In genomic region chr2:101731221-101732054, GRCh38 we compare ENCODE assay signal across 1 cellular context.
A peak's percentile ranks its signal among the peaks of the same experiment; 100 is the strongest.
TF ChIP-seq lines count a peak whose summit lies in the region.

No MANE protein-coding gene starts in this region.

TF ChIP-seq in HepG2, 621 proteins besides CTCF, POLR2A, EP300 and RAD21 (continued from another document and continues in another):
- TF ChIP-seq ZBTB39 (CRISPR knock-in tag; IDR thresholded peaks at IDR 0.05) (no peak), DPF2 (CRISPR knock-in tag; IDR thresholded peaks at IDR 0.05; ENCODE audit: borderline replicate concordance, low read depth) (peak; percentile 73), ZNF253 (CRISPR knock-in tag; IDR thresholded peaks at IDR 0.05; ENCODE audit: borderline replicate concordance) (no peak), KDM1A (CRISPR knock-in tag; IDR thresholded peaks at IDR 0.05) (peak; percentile 65; the same call in 1 of the 2 replicates), ZNF574 (CRISPR knock-in tag; IDR thresholded peaks at IDR 0.05) (0 out of 2 replicates have a peak, but pooled peaks have one; percentile 47), NR2F2 (IDR thresholded peaks at IDR 0.05; ENCODE audit: borderline replicate concordance, low read depth) (peak; percentile 82), ZNF589 (CRISPR knock-in tag; conservative IDR thresholded peaks at IDR 0.05) (peak; percentile 57; the same call in 1 of the 2 replicates), ZSCAN5A (CRISPR knock-in tag; IDR thresholded peaks at IDR 0.05; ENCODE audit: borderline replicate concordance) (0 out of 2 replicates have a peak, but pooled peaks have one; percentile 31), ATF1 (CRISPR knock-in tag; IDR thresholded peaks at IDR 0.05) (no peak), ZNF512 (CRISPR knock-in tag; IDR thresholded peaks at IDR 0.05) (no peak), KDM2A (CRISPR knock-in tag; IDR thresholded peaks at IDR 0.05; ENCODE audit: borderline replicate concordance, low read depth) (no peak), TERF1 (CRISPR knock-in tag; IDR thresholded peaks at IDR 0.05) (no peak), ESRRA (CRISPR knock-in tag; IDR thresholded peaks at IDR 0.05; ENCODE audit: low read depth) (peak; percentile 56), RNF219 (CRISPR knock-in tag; IDR thresholded peaks at IDR 0.05) (0 out of 2 replicates have a peak, but pooled peaks have one; percentile 37), ZNF775 (CRISPR knock-in tag; IDR thresholded peaks at IDR 0.05; ENCODE audit: borderline replicate concordance) (no peak), KDM5B (CRISPR knock-in tag; IDR thresholded peaks at IDR 0.05; ENCODE audit: borderline replicate concordance) (no peak), CHD2 (IDR thresholded peaks at IDR 0.05; ENCODE audit: low read depth, low read length) (no peak), FOXA1 (IDR thresholded peaks at IDR 0.05) (peak; percentile 32; the same call in 1 of the 2 replicates), FOXA1 (CRISPR knock-in tag; IDR thresholded peaks at IDR 0.05) (peak; percentile 76), NCOR1 (IDR thresholded peaks at IDR 0.05; ENCODE audit: borderline replicate concordance, low read length) (peak; percentile 94), THAP7 (CRISPR knock-in tag; IDR thresholded peaks at IDR 0.05) (no peak), ZSCAN21 (CRISPR knock-in tag; IDR thresholded peaks at IDR 0.05; ENCODE audit: borderline replicate concordance) (no peak), ELF3 (CRISPR knock-in tag; IDR thresholded peaks at IDR 0.05) (peak; percentile 65; the same call in 1 of the 2 replicates), TFAP4 (IDR thresholded peaks at IDR 0.05; ENCODE audit: borderline replicate concordance, low read depth) (0 out of 2 replicates have a peak, but pooled peaks have one; percentile 32), MNT (IDR thresholded peaks at IDR 0.05) (peak; percentile 25; the same call in 1 of the 2 replicates), DDIT3 (CRISPR knock-in tag; IDR thresholded peaks at IDR 0.05) (no peak), ZNF878 (CRISPR knock-in tag; IDR thresholded peaks at IDR 0.05) (peak; percentile 36; the same call in 1 of the 2 replicates), HMGXB4 (CRISPR knock-in tag; IDR thresholded peaks at IDR 0.05; ENCODE audit: borderline replicate concordance in 1 of 2, low read depth in 1 of 2) (no peak), SAP130 (CRISPR knock-in tag; IDR thresholded peaks at IDR 0.05; ENCODE audit: low read depth) (peak; percentile 80), NFE2 (CRISPR knock-in tag; IDR thresholded peaks at IDR 0.05) (no peak), ZNF558 (CRISPR knock-in tag; IDR thresholded peaks at IDR 0.05; ENCODE audit: borderline replicate concordance) (no peak), FOXP1 (IDR thresholded peaks at IDR 0.05) (peak; percentile 73), FOXP1 (CRISPR knock-in tag; IDR thresholded peaks at IDR 0.05) (peak; percentile 78), RBM39 (IDR thresholded peaks at IDR 0.05; ENCODE audit: low read depth, low read length, poor library complexity, severe bottlenecking) (no peak), ZNF740 (CRISPR knock-in tag; IDR thresholded peaks at IDR 0.05) (no peak), ZNF543 (CRISPR knock-in tag; IDR thresholded peaks at IDR 0.05) (no peak), ZNF720 (CRISPR knock-in tag; IDR thresholded peaks at IDR 0.05) (no peak), ETV6 (CRISPR knock-in tag; conservative IDR thresholded peaks at IDR 0.05) (no peak), SIX1 (CRISPR knock-in tag; IDR thresholded peaks at IDR 0.05; ENCODE audit: borderline replicate concordance) (peak; percentile 81), AKAP8 (CRISPR knock-in tag; IDR thresholded peaks at IDR 0.05) (no peak), ZFP62 (CRISPR knock-in tag; IDR thresholded peaks at IDR 0.05) (no peak)
